ENCODE assay signal across 8 cellular contexts in genomic region chr2:2613279-2614199, GRCh38.
DNase-seq lines count a peak whose midpoint lies in the region; ATAC-seq and TF ChIP-seq lines count a peak whose summit lies in the region.

No MANE protein-coding gene starts in this region.

- H3K27me3 ChIP-seq in A673 (replicated peaks; ENCODE audit: insufficient read depth, low read depth, low read length, poor library complexity) = no peaks in the 10 kb centered on the region

- peak overlapping the region; percentile 67 for H3K27ac Mint-ChIP-seq in endothelial cell (ENCODE audit: unreplicated experiment)
- peak overlapping the region; percentile 94 for H3K27ac Mint-ChIP-seq in mesothelial cell of epicardium

- CTCF ChIA-PET in A673 (lab: Charles Lee) = no interaction called here

- H3K36me3 ChIP-seq in A673 (ENCODE audit: insufficient read depth, low read length, poor library complexity, severe bottlenecking) = no peaks in the 10 kb centered on the region

- H3K9me3 ChIP-seq in A673 (ENCODE audit: low read depth, low read length, poor library complexity, severe bottlenecking) = no peaks in the 10 kb centered on the region

- intact Hi-C loops in A673 (cut with micrococcal nuclease; ENCODE audit: unreplicated experiment) = no loop called here

- DNase-seq in A673 (ENCODE audit: low spot score) = peak; percentile 93
- DNase-seq in NCI-H524 treated with DMSO at 0.1 percent for 48 hours (lab: John Stamatoyannopoulos, UW) = peak; percentile 94
- DNase-seq in activated CD8-positive, alpha-beta memory T cell treated with anti-CD3 and anti-CD28 coated beads, Interleukin-2, amount 50 U/mL, for 1 hour (ENCODE audit: extremely low read depth) = peak; percentile 66
- peak; percentile 89 for DNase-seq in endothelial cell (ENCODE audit: low spot score)
- peak; percentile 80 to 85 for DNase-seq in mesothelial cell of epicardium (ENCODE audit: low spot score in 2 of 2, unreplicated experiment in 2 of 2)
- DNase-seq in stimulated activated CD8-positive, alpha-beta memory T cell treated with anti-CD3 and anti-CD28 coated beads, Interleukin-15, amount 100 ng/mL, for 1 hour (ENCODE audit: low read depth) = peak; percentile 64

- ATAC-seq in GM18907 (IDR thresholded peaks at IDR 0.05; ENCODE audit: unreplicated experiment) = peak; percentile 100
- peak; percentile 100 for ATAC-seq in HG03135 (IDR thresholded peaks at IDR 0.05; ENCODE audit: unreplicated experiment)

- H3K4me3 ChIP-seq in A673 (ENCODE audit: low read depth, low read length, poor library complexity, severe bottlenecking) = peak overlapping the region; percentile 46

- H3K36me3 Mint-ChIP-seq in endothelial cell (ENCODE audit: low read depth, unreplicated experiment) (no peaks in the 10 kb centered on the region), mesothelial cell of epicardium (peaks cover 3% of the 10 kb centered on the region)

- H3K9me3 Mint-ChIP-seq in endothelial cell (ENCODE audit: unreplicated experiment) (no peaks in the 10 kb centered on the region), mesothelial cell of epicardium (peaks cover 5% of the 10 kb centered on the region)

- H3K27me3 Mint-ChIP-seq in endothelial cell (ENCODE audit: unreplicated experiment) = peaks cover 2% of the 10 kb centered on the region
- peaks cover 45% of the 10 kb centered on the region for H3K27me3 Mint-ChIP-seq in mesothelial cell of epicardium (ENCODE audit: low read depth)

- POLR2A ChIA-PET in A673 (lab: Charles Lee; ENCODE audit: low non-redundant PET) = no interaction called here

- H3K4me3 Mint-ChIP-seq in endothelial cell (ENCODE audit: unreplicated experiment) = peak overlapping the region; percentile 68
- H3K4me3 Mint-ChIP-seq in mesothelial cell of epicardium = peak overlapping the region; percentile 80

- no peak overlapping the region for H3K27ac ChIP-seq in A673 (ENCODE audit: low read depth, low read length, poor library complexity, severe bottlenecking)

- no peaks in the 10 kb centered on the region for H3K4me1 ChIP-seq in A673 (ENCODE audit: insufficient read depth, low read length, poor library complexity, severe bottlenecking)

- BruUV-seq in A673 (replicated peaks; lab: Mats Ljungman, UMichigan) = no TSS peak

- no peak for TF ChIP-seq CTCF in A673 (conservative IDR thresholded peaks at IDR 0.05; ENCODE audit: low read depth, low read length)
- TF ChIP-seq CTCF in endothelial cell (IDR thresholded peaks at IDR 0.05; ENCODE audit: unreplicated experiment) = no peak
- TF ChIP-seq CTCF in mesothelial cell of epicardium (IDR thresholded peaks at IDR 0.05; ENCODE audit: unreplicated experiment) = no peak

- H3K4me1 Mint-ChIP-seq in endothelial cell (ENCODE audit: unreplicated experiment) = peaks cover 10% of the 10 kb centered on the region
- peaks cover 8% of the 10 kb centered on the region for H3K4me1 Mint-ChIP-seq in mesothelial cell of epicardium
